ENCODE assay signal across 8 cellular contexts in genomic region chr14:68627868-68628604, GRCh38.
A peak's percentile ranks its signal among the peaks of the same experiment; 100 is the strongest.
DNase-seq lines count a peak whose midpoint lies in the region; ATAC-seq and TF ChIP-seq lines count a peak whose summit lies in the region.

No MANE protein-coding gene starts in this region.

- peaks cover 80% of the 10 kb centered on the region for H3K4me1 Mint-ChIP-seq in mesothelial cell of epicardium

- ATAC-seq in HG02610 (IDR thresholded peaks at IDR 0.05; ENCODE audit: unreplicated experiment) = no peak

- peak overlapping the region; percentile 26 to 80 (median 59) for H3K4me3 ChIP-seq in dorsolateral prefrontal cortex

- H3K4me1 ChIP-seq in ES-I3 (ENCODE audit: insufficient read depth, low read length) = peaks cover 10% of the 10 kb centered on the region

- peak in 2 of 56 donors; percentile 8 to 27 for TF ChIP-seq CTCF in dorsolateral prefrontal cortex (IDR thresholded peaks at IDR 0.05 in 54 of 56, conservative IDR thresholded peaks at IDR 0.05 in 2 of 56; ENCODE audit: low read depth in 1 of 56, partially characterized antibody in 56 of 56)
- TF ChIP-seq CTCF in mesothelial cell of epicardium (IDR thresholded peaks at IDR 0.05; ENCODE audit: unreplicated experiment) = no peak

- H3K27ac ChIP-seq in dorsolateral prefrontal cortex = peak overlapping the region; percentile 18 to 97 (median 82)

- peak; percentile 69 for DNase-seq in activated CD4-positive, alpha-beta T cell treated with anti-CD3 and anti-CD28 coated beads for 48 hours
- peak; percentile 25 to 82 (median 76) for DNase-seq in dorsolateral prefrontal cortex
- DNase-seq in mesothelial cell of epicardium (ENCODE audit: low spot score in 2 of 2, unreplicated experiment in 2 of 2) = peak; percentile 68 to 80
- peak; percentile 27 to 47 for DNase-seq in stimulated activated CD8-positive, alpha-beta memory T cell treated with anti-CD3 and anti-CD28 coated beads, Interleukin-2, amount 100 ng/mL, for 48 hours (ENCODE audit: low read depth in 2 of 2)
- DNase-seq in T1000 (lab: John Stamatoyannopoulos, UW) = no peak
- no peak for DNase-seq in NCI-H774 (lab: John Stamatoyannopoulos, UW)

- peak overlapping the region; percentile 62; the same call in 1 of the 2 replicates for H3K9ac ChIP-seq in ES-I3 (ENCODE audit: low read depth, low read length)

- H3K9me3 ChIP-seq in ES-I3 (ENCODE audit: control insufficient read depth, insufficient read depth, low read length) = no peaks in the 10 kb centered on the region

- H3K27ac Mint-ChIP-seq in mesothelial cell of epicardium = peak overlapping the region; percentile 99

- H3K4me3 Mint-ChIP-seq in mesothelial cell of epicardium = peak overlapping the region; percentile 58

- intact Hi-C loops in dorsolateral prefrontal cortex (cut with DNase I) = loop anchor here (5.0 to 10.0 kb wide), 2 partner anchors 164 to 383 kb away; partner anchors contain the start of gene ZFP36L1 (in 1 of the 2)

- no peaks in the 10 kb centered on the region for H3K27me3 Mint-ChIP-seq in mesothelial cell of epicardium (ENCODE audit: low read depth)

- no peaks in the 10 kb centered on the region for H3K9me3 Mint-ChIP-seq in mesothelial cell of epicardium

- no peaks in the 10 kb centered on the region for H3K36me3 Mint-ChIP-seq in mesothelial cell of epicardium

- H3K27me3 ChIP-seq in dorsolateral prefrontal cortex = no peaks in the 10 kb centered on the region

- H3K36me3 ChIP-seq in ES-I3 (ENCODE audit: insufficient read depth, low read length) = no peaks in the 10 kb centered on the region

Comparison
In these comparisons a context has a peak if more than half of its experiments do, and no peak if none do; other contexts are left out.
1. DNase-seq: peak in activated CD4-positive, alpha-beta T cell treated with anti-CD3 and anti-CD28 coated beads for 48 hours (single experiment), dorsolateral prefrontal cortex (10 of 10), mesothelial cell of epicardium (2 of 2) and stimulated activated CD8-positive, alpha-beta memory T cell treated with anti-CD3 and anti-CD28 coated beads, Interleukin-2, amount 100 ng/mL, for 48 hours (2 of 2); none in T1000 (single experiment) and NCI-H774 (single experiment).